1 cellular context compared by ENCODE assay signal in genomic region chr12:570237-570925, GRCh38.
A peak's percentile ranks its signal among the peaks of the same experiment; 100 is the strongest.
TF ChIP-seq lines count a peak whose summit lies in the region.

No MANE protein-coding gene starts in this region.

TF ChIP-seq in HepG2, 621 proteins besides CTCF, POLR2A, EP300 and RAD21 (continued from another document and continues in another):
- TF ChIP-seq, protein P1, sequence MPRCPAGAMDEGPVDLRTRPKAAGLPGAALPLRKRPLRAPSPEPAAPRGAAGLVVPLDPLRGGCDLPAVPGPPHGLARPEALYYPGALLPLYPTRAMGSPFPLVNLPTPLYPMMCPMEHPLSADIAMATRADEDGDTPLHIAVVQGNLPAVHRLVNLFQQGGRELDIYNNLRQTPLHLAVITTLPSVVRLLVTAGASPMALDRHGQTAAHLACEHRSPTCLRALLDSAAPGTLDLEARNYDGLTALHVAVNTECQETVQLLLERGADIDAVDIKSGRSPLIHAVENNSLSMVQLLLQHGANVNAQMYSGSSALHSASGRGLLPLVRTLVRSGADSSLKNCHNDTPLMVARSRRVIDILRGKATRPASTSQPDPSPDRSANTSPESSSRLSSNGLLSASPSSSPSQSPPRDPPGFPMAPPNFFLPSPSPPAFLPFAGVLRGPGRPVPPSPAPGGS (CRISPR knock-in tag; IDR thresholded peaks at IDR 0.05), result 0 out of 2 replicates have a peak, but pooled peaks have one; percentile 6
- TF ChIP-seq IKZF1 (IDR thresholded peaks at IDR 0.05), result no peak
- TF ChIP-seq ZNF460 (CRISPR knock-in tag; IDR thresholded peaks at IDR 0.05; ENCODE audit: borderline replicate concordance), result no peak; the same call in 1 of the 2 replicates
- peak; percentile 24; the same call in 1 of the 2 replicates for TF ChIP-seq KMT2A (CRISPR knock-in tag; IDR thresholded peaks at IDR 0.05)
- TF ChIP-seq PHF20 (CRISPR knock-in tag; IDR thresholded peaks at IDR 0.05), result no peak
- no peak; the same call in 1 of the 2 replicates for TF ChIP-seq PHF21A (CRISPR knock-in tag; IDR thresholded peaks at IDR 0.05)
- no peak for TF ChIP-seq ZNF282 (IDR thresholded peaks at IDR 0.05; ENCODE audit: partially characterized antibody)
- TF ChIP-seq IRF2 (CRISPR knock-in tag; IDR thresholded peaks at IDR 0.05), result peak; percentile 71; the same call in 1 of the 2 replicates
- TF ChIP-seq CEBPG (CRISPR knock-in tag; IDR thresholded peaks at IDR 0.05), result 0 out of 2 replicates have a peak, but pooled peaks have one; percentile 12
- TF ChIP-seq NFYB (CRISPR knock-in tag; IDR thresholded peaks at IDR 0.05), result no peak
- peak; percentile 48 for TF ChIP-seq CBFB (CRISPR knock-in tag; IDR thresholded peaks at IDR 0.05)
- TF ChIP-seq ZNF777 (CRISPR knock-in tag; IDR thresholded peaks at IDR 0.05), result peak; percentile 82
- no peak for TF ChIP-seq ZNF329 (CRISPR knock-in tag; IDR thresholded peaks at IDR 0.05; ENCODE audit: low read depth)
- TF ChIP-seq ZBTB3 (CRISPR knock-in tag; IDR thresholded peaks at IDR 0.05; ENCODE audit: borderline replicate concordance, low read depth), result no peak
- TF ChIP-seq FOXO4 (CRISPR knock-in tag; conservative IDR thresholded peaks at IDR 0.05), result no peak
- TF ChIP-seq, protein P2, sequence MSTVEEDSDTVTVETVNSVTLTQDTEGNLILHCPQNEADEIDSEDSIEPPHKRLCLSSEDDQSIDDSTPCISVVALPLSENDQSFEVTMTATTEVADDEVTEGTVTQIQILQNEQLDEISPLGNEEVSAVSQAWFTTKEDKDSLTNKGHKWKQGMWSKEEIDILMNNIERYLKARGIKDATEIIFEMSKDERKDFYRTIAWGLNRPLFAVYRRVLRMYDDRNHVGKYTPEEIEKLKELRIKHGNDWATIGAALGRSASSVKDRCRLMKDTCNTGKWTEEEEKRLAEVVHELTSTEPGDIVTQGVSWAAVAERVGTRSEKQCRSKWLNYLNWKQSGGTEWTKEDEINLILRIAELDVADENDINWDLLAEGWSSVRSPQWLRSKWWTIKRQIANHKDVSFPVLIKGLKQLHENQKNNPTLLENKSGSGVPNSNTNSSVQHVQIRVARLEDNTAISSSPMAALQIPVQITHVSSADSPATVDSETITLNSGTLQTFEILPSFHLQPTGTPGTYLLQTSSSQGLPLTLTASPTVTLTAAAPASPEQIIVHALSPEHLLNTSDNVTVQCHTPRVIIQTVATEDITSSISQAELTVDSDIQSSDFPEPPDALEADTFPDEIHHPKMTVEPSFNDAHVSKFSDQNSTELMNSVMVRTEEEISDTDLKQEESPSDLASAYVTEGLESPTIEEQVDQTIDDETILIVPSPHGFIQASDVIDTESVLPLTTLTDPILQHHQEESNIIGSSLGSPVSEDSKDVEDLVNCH (CRISPR knock-in tag; IDR thresholded peaks at IDR 0.05), result peak; percentile 54; the same call in 1 of the 2 replicates
- no peak for TF ChIP-seq ZNF720 (CRISPR knock-in tag; IDR thresholded peaks at IDR 0.05)
- TF ChIP-seq KDM5B (CRISPR knock-in tag; IDR thresholded peaks at IDR 0.05; ENCODE audit: borderline replicate concordance), result peak; percentile 70; the same call in 1 of the 2 replicates
- no peak for TF ChIP-seq KLF13 (CRISPR knock-in tag; IDR thresholded peaks at IDR 0.05)
- TF ChIP-seq MTA1 (CRISPR knock-in tag; IDR thresholded peaks at IDR 0.05; ENCODE audit: borderline replicate concordance), result peak; percentile 68
- TF ChIP-seq, protein P3, sequence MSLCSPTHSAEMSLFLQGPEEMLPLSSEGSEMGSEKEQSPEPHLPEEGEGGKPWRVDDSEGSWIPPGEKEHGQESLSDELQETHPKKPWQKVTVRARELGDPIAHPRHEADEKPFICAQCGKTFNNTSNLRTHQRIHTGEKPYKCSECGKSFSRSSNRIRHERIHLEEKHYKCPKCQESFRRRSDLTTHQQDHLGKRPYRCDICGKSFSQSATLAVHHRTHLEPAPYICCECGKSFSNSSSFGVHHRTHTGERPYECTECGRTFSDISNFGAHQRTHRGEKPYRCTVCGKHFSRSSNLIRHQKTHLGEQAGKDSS (CRISPR knock-in tag; IDR thresholded peaks at IDR 0.05; ENCODE audit: borderline replicate concordance, low read depth), result no peak
- TF ChIP-seq TP53 (CRISPR knock-in tag; conservative IDR thresholded peaks at IDR 0.05), result no peak
- TF ChIP-seq, protein P4, sequence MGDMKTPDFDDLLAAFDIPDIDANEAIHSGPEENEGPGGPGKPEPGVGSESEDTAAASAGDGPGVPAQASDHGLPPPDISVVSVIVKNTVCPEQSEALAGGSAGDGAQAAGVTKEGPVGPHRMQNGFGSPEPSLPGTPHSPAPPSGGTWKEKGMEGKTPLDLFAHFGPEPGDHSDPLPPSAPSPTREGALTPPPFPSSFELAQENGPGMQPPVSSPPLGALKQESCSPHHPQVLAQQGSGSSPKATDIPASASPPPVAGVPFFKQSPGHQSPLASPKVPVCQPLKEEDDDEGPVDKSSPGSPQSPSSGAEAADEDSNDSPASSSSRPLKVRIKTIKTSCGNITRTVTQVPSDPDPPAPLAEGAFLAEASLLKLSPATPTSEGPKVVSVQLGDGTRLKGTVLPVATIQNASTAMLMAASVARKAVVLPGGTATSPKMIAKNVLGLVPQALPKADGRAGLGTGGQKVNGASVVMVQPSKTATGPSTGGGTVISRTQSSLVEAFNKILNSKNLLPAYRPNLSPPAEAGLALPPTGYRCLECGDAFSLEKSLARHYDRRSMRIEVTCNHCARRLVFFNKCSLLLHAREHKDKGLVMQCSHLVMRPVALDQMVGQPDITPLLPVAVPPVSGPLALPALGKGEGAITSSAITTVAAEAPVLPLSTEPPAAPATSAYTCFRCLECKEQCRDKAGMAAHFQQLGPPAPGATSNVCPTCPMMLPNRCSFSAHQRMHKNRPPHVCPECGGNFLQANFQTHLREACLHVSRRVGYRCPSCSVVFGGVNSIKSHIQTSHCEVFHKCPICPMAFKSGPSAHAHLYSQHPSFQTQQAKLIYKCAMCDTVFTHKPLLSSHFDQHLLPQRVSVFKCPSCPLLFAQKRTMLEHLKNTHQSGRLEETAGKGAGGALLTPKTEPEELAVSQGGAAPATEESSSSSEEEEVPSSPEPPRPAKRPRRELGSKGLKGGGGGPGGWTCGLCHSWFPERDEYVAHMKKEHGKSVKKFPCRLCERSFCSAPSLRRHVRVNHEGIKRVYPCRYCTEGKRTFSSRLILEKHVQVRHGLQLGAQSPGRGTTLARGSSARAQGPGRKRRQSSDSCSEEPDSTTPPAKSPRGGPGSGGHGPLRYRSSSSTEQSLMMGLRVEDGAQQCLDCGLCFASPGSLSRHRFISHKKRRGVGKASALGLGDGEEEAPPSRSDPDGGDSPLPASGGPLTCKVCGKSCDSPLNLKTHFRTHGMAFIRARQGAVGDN (CRISPR knock-in tag; IDR thresholded peaks at IDR 0.05), result peak; percentile 64
- TF ChIP-seq ERF (CRISPR knock-in tag; IDR thresholded peaks at IDR 0.05), result peak; percentile 49; the same call in 1 of the 2 replicates
- TF ChIP-seq FOXM1 (CRISPR knock-in tag; IDR thresholded peaks at IDR 0.05), result no peak
- no peak for TF ChIP-seq ZNF749 (CRISPR knock-in tag; IDR thresholded peaks at IDR 0.05; ENCODE audit: borderline replicate concordance)
- TF ChIP-seq ZNF296 (CRISPR knock-in tag; conservative IDR thresholded peaks at IDR 0.05), result no peak
- TF ChIP-seq ZSCAN25 (CRISPR knock-in tag; IDR thresholded peaks at IDR 0.05), result no peak
- TF ChIP-seq ZNF552 (CRISPR knock-in tag; IDR thresholded peaks at IDR 0.05; ENCODE audit: borderline replicate concordance), result no peak
- no peak for TF ChIP-seq GPN1 (CRISPR knock-in tag; IDR thresholded peaks at IDR 0.05; ENCODE audit: borderline replicate concordance)
- peak; percentile 17; the same call in 1 of the 2 replicates for TF ChIP-seq SP4 (CRISPR knock-in tag; IDR thresholded peaks at IDR 0.05)
- TF ChIP-seq PBX2 (CRISPR knock-in tag; IDR thresholded peaks at IDR 0.05), result no peak
- no peak for TF ChIP-seq XBP1 (CRISPR knock-in tag; IDR thresholded peaks at IDR 0.05)
- no peak for TF ChIP-seq SRSF9 (IDR thresholded peaks at IDR 0.05; ENCODE audit: borderline replicate concordance, insufficient read depth, low read depth, low read length, poor library complexity, severe bottlenecking)
- peak; percentile 52 for TF ChIP-seq ZNF274 (CRISPR knock-in tag; IDR thresholded peaks at IDR 0.05)
- TF ChIP-seq ZNF383 (CRISPR knock-in tag; IDR thresholded peaks at IDR 0.05; ENCODE audit: borderline replicate concordance), result no peak
- peak; percentile 46; the same call in 1 of the 2 replicates for TF ChIP-seq ELF3 (CRISPR knock-in tag; IDR thresholded peaks at IDR 0.05)
- no peak for TF ChIP-seq ZNF761 (CRISPR knock-in tag; conservative IDR thresholded peaks at IDR 0.05)
- TF ChIP-seq KDM1A (CRISPR knock-in tag; IDR thresholded peaks at IDR 0.05), result peak; percentile 52; the same call in 1 of the 2 replicates
- TF ChIP-seq NR2F6 (IDR thresholded peaks at IDR 0.05), result peak; percentile 88
- peak; percentile 49 for TF ChIP-seq NR2F6 (CRISPR knock-in tag; IDR thresholded peaks at IDR 0.05)
- TF ChIP-seq, protein P5, sequence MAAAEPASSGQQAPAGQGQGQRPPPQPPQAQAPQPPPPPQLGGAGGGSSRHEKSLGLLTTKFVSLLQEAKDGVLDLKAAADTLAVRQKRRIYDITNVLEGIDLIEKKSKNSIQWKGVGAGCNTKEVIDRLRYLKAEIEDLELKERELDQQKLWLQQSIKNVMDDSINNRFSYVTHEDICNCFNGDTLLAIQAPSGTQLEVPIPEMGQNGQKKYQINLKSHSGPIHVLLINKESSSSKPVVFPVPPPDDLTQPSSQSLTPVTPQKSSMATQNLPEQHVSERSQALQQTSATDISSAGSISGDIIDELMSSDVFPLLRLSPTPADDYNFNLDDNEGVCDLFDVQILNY (CRISPR knock-in tag; conservative IDR thresholded peaks at IDR 0.05), result no peak
- TF ChIP-seq PAWR (CRISPR knock-in tag; IDR thresholded peaks at IDR 0.05; ENCODE audit: borderline replicate concordance), result no peak
- TF ChIP-seq MEIS2 (CRISPR knock-in tag; IDR thresholded peaks at IDR 0.05), result peak; percentile 71; the same call in 1 of the 2 replicates
- no peak for TF ChIP-seq SMYD3 (CRISPR knock-in tag; IDR thresholded peaks at IDR 0.05)
- peak; percentile 24; the same call in 1 of the 2 replicates for TF ChIP-seq ETV5 (CRISPR knock-in tag; IDR thresholded peaks at IDR 0.05; ENCODE audit: borderline replicate concordance)
- TF ChIP-seq ZNF562 (CRISPR knock-in tag; IDR thresholded peaks at IDR 0.05; ENCODE audit: borderline replicate concordance), result no peak
- 0 out of 2 replicates have a peak, but pooled peaks have one; percentile 63 for TF ChIP-seq ZNF567 (CRISPR knock-in tag; IDR thresholded peaks at IDR 0.05; ENCODE audit: borderline replicate concordance)
- TF ChIP-seq SKI (IDR thresholded peaks at IDR 0.05; ENCODE audit: partially characterized antibody), result no peak
- peak; percentile 56; the same call in 1 of the 2 replicates for TF ChIP-seq HOMEZ (CRISPR knock-in tag; IDR thresholded peaks at IDR 0.05; ENCODE audit: low read depth)
- TF ChIP-seq, protein P6, sequence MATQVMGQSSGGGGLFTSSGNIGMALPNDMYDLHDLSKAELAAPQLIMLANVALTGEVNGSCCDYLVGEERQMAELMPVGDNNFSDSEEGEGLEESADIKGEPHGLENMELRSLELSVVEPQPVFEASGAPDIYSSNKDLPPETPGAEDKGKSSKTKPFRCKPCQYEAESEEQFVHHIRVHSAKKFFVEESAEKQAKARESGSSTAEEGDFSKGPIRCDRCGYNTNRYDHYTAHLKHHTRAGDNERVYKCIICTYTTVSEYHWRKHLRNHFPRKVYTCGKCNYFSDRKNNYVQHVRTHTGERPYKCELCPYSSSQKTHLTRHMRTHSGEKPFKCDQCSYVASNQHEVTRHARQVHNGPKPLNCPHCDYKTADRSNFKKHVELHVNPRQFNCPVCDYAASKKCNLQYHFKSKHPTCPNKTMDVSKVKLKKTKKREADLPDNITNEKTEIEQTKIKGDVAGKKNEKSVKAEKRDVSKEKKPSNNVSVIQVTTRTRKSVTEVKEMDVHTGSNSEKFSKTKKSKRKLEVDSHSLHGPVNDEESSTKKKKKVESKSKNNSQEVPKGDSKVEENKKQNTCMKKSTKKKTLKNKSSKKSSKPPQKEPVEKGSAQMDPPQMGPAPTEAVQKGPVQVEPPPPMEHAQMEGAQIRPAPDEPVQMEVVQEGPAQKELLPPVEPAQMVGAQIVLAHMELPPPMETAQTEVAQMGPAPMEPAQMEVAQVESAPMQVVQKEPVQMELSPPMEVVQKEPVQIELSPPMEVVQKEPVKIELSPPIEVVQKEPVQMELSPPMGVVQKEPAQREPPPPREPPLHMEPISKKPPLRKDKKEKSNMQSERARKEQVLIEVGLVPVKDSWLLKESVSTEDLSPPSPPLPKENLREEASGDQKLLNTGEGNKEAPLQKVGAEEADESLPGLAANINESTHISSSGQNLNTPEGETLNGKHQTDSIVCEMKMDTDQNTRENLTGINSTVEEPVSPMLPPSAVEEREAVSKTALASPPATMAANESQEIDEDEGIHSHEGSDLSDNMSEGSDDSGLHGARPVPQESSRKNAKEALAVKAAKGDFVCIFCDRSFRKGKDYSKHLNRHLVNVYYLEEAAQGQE (IDR thresholded peaks at IDR 0.05; ENCODE audit: borderline replicate concordance in 1 of 2, low read depth in 1 of 2, low read length in 2 of 2), result no peak
- 0 out of 2 replicates have a peak, but pooled peaks have one; percentile 25 for TF ChIP-seq ZNF878 (CRISPR knock-in tag; IDR thresholded peaks at IDR 0.05)
- TF ChIP-seq CC2D1A (CRISPR knock-in tag; IDR thresholded peaks at IDR 0.05), result no peak
